Comparison of ENCODE assay signal across 1 cellular context in genomic region chr6:15266423-15266996, GRCh38.
A peak's percentile ranks its signal among the peaks of the same experiment; 100 is the strongest.
TF ChIP-seq lines count a peak whose summit lies in the region.

No MANE protein-coding gene starts in this region.

TF ChIP-seq in HepG2, 621 proteins besides CTCF, POLR2A, EP300 and RAD21 (continued from another document and continues in another):
- TF ChIP-seq, protein P1, sequence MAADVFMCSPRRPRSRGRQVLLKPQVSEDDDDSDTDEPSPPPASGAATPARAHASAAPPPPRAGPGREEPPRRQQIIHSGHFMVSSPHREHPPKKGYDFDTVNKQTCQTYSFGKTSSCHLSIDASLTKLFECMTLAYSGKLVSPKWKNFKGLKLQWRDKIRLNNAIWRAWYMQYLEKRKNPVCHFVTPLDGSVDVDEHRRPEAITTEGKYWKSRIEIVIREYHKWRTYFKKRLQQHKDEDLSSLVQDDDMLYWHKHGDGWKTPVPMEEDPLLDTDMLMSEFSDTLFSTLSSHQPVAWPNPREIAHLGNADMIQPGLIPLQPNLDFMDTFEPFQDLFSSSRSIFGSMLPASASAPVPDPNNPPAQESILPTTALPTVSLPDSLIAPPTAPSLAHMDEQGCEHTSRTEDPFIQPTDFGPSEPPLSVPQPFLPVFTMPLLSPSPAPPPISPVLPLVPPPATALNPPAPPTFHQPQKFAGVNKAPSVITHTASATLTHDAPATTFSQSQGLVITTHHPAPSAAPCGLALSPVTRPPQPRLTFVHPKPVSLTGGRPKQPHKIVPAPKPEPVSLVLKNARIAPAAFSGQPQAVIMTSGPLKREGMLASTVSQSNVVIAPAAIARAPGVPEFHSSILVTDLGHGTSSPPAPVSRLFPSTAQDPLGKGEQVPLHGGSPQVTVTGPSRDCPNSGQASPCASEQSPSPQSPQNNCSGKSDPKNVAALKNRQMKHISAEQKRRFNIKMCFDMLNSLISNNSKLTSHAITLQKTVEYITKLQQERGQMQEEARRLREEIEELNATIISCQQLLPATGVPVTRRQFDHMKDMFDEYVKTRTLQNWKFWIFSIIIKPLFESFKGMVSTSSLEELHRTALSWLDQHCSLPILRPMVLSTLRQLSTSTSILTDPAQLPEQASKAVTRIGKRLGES (CRISPR knock-in tag; IDR thresholded peaks at IDR 0.05; ENCODE audit: borderline replicate concordance): no peak
- TF ChIP-seq, protein P2, sequence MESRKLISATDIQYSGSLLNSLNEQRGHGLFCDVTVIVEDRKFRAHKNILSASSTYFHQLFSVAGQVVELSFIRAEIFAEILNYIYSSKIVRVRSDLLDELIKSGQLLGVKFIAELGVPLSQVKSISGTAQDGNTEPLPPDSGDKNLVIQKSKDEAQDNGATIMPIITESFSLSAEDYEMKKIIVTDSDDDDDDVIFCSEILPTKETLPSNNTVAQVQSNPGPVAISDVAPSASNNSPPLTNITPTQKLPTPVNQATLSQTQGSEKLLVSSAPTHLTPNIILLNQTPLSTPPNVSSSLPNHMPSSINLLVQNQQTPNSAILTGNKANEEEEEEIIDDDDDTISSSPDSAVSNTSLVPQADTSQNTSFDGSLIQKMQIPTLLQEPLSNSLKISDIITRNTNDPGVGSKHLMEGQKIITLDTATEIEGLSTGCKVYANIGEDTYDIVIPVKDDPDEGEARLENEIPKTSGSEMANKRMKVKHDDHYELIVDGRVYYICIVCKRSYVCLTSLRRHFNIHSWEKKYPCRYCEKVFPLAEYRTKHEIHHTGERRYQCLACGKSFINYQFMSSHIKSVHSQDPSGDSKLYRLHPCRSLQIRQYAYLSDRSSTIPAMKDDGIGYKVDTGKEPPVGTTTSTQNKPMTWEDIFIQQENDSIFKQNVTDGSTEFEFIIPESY (CRISPR knock-in tag; IDR thresholded peaks at IDR 0.05): peak; percentile 74
- TF ChIP-seq ZBTB14 (CRISPR knock-in tag; IDR thresholded peaks at IDR 0.05): no peak
- TF ChIP-seq, protein P3, sequence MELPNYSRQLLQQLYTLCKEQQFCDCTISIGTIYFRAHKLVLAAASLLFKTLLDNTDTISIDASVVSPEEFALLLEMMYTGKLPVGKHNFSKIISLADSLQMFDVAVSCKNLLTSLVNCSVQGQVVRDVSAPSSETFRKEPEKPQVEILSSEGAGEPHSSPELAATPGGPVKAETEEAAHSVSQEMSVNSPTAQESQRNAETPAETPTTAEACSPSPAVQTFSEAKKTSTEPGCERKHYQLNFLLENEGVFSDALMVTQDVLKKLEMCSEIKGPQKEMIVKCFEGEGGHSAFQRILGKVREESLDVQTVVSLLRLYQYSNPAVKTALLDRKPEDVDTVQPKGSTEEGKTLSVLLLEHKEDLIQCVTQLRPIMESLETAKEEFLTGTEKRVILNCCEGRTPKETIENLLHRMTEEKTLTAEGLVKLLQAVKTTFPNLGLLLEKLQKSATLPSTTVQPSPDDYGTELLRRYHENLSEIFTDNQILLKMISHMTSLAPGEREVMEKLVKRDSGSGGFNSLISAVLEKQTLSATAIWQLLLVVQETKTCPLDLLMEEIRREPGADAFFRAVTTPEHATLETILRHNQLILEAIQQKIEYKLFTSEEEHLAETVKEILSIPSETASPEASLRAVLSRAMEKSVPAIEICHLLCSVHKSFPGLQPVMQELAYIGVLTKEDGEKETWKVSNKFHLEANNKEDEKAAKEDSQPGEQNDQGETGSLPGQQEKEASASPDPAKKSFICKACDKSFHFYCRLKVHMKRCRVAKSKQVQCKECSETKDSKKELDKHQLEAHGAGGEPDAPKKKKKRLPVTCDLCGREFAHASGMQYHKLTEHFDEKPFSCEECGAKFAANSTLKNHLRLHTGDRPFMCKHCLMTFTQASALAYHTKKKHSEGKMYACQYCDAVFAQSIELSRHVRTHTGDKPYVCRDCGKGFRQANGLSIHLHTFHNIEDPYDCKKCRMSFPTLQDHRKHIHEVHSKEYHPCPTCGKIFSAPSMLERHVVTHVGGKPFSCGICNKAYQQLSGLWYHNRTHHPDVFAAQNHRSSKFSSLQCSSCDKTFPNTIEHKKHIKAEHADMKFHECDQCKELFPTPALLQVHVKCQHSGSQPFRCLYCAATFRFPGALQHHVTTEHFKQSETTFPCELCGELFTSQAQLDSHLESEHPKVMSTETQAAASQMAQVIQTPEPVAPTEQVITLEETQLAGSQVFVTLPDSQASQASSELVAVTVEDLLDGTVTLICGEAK (IDR thresholded peaks at IDR 0.05): 0 out of 2 replicates have a peak, but pooled peaks have one; percentile 12
- TF ChIP-seq, protein P3 (CRISPR knock-in tag; IDR thresholded peaks at IDR 0.05): no peak
- no peak for TF ChIP-seq CHD4 (IDR thresholded peaks at IDR 0.05; ENCODE audit: borderline replicate concordance, low read length)
- TF ChIP-seq FOSL2 (CRISPR knock-in tag; IDR thresholded peaks at IDR 0.05): peak; percentile 51; the same call in 1 of the 2 replicates
- peak; percentile 47; the same call in 1 of the 2 replicates for TF ChIP-seq KDM5A (IDR thresholded peaks at IDR 0.05; ENCODE audit: borderline replicate concordance, low read length)
- peak; percentile 51; the same call in 1 of the 2 replicates for TF ChIP-seq SOX5 (CRISPR knock-in tag; IDR thresholded peaks at IDR 0.05; ENCODE audit: borderline replicate concordance)
- TF ChIP-seq ZBTB7B (CRISPR knock-in tag; IDR thresholded peaks at IDR 0.05): no peak
- TF ChIP-seq MYNN (CRISPR knock-in tag; IDR thresholded peaks at IDR 0.05; ENCODE audit: low read depth): no peak
- TF ChIP-seq CENPX (CRISPR knock-in tag; IDR thresholded peaks at IDR 0.05): no peak
- TF ChIP-seq CBX2 (IDR thresholded peaks at IDR 0.05; ENCODE audit: low read depth, low read length): no peak
- no peak for TF ChIP-seq CBX2 (CRISPR knock-in tag; IDR thresholded peaks at IDR 0.05; ENCODE audit: low read depth)
- TF ChIP-seq, protein P4, sequence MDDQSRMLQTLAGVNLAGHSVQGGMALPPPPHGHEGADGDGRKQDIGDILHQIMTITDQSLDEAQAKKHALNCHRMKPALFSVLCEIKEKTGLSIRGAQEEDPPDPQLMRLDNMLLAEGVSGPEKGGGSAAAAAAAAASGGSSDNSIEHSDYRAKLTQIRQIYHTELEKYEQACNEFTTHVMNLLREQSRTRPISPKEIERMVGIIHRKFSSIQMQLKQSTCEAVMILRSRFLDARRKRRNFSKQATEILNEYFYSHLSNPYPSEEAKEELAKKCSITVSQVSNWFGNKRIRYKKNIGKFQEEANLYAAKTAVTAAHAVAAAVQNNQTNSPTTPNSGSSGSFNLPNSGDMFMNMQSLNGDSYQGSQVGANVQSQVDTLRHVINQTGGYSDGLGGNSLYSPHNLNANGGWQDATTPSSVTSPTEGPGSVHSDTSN (CRISPR knock-in tag; IDR thresholded peaks at IDR 0.05; ENCODE audit: borderline replicate concordance): no peak
- no peak for TF ChIP-seq GPN1 (CRISPR knock-in tag; IDR thresholded peaks at IDR 0.05; ENCODE audit: borderline replicate concordance)
- no peak for TF ChIP-seq ZNF264 (CRISPR knock-in tag; IDR thresholded peaks at IDR 0.05)
- TF ChIP-seq NR2F6 (IDR thresholded peaks at IDR 0.05): peak; percentile 71
- peak; percentile 42; the same call in 1 of the 2 replicates for TF ChIP-seq NR2F6 (CRISPR knock-in tag; IDR thresholded peaks at IDR 0.05)
- no peak for TF ChIP-seq KLF13 (CRISPR knock-in tag; IDR thresholded peaks at IDR 0.05)
- no peak for TF ChIP-seq TOPORS (CRISPR knock-in tag; IDR thresholded peaks at IDR 0.05)
- TF ChIP-seq ELF3 (CRISPR knock-in tag; IDR thresholded peaks at IDR 0.05): peak; percentile 90
- no peak for TF ChIP-seq ZNF362 (CRISPR knock-in tag; IDR thresholded peaks at IDR 0.05; ENCODE audit: borderline replicate concordance)
- 0 out of 2 replicates have a peak, but pooled peaks have one; percentile 45 for TF ChIP-seq ISL2 (CRISPR knock-in tag; IDR thresholded peaks at IDR 0.05)
- 0 out of 2 replicates have a peak, but pooled peaks have one; percentile 4 for TF ChIP-seq HOMEZ (CRISPR knock-in tag; IDR thresholded peaks at IDR 0.05; ENCODE audit: low read depth)
- TF ChIP-seq, protein P5, sequence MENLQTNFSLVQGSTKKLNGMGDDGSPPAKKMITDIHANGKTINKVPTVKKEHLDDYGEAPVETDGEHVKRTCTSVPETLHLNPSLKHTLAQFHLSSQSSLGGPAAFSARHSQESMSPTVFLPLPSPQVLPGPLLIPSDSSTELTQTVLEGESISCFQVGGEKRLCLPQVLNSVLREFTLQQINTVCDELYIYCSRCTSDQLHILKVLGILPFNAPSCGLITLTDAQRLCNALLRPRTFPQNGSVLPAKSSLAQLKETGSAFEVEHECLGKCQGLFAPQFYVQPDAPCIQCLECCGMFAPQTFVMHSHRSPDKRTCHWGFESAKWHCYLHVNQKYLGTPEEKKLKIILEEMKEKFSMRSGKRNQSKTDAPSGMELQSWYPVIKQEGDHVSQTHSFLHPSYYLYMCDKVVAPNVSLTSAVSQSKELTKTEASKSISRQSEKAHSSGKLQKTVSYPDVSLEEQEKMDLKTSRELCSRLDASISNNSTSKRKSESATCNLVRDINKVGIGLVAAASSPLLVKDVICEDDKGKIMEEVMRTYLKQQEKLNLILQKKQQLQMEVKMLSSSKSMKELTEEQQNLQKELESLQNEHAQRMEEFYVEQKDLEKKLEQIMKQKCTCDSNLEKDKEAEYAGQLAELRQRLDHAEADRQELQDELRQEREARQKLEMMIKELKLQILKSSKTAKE (CRISPR knock-in tag; IDR thresholded peaks at IDR 0.05; ENCODE audit: borderline replicate concordance): no peak
- TF ChIP-seq IKZF5 (CRISPR knock-in tag; IDR thresholded peaks at IDR 0.05): no peak
- no peak; the same call in 1 of the 2 replicates for TF ChIP-seq CREB1 (IDR thresholded peaks at IDR 0.05)
- TF ChIP-seq CREB1 (CRISPR knock-in tag; IDR thresholded peaks at IDR 0.05): peak; percentile 32; the same call in 1 of the 2 replicates
- TF ChIP-seq ZFP36L1 (CRISPR knock-in tag; IDR thresholded peaks at IDR 0.05): no peak
- no peak for TF ChIP-seq ESRRA (CRISPR knock-in tag; IDR thresholded peaks at IDR 0.05; ENCODE audit: low read depth)
- no peak for TF ChIP-seq KMT2B (CRISPR knock-in tag; IDR thresholded peaks at IDR 0.05)
